ENCODE assay signal across 1 cellular context in the genomic region with DNA sequence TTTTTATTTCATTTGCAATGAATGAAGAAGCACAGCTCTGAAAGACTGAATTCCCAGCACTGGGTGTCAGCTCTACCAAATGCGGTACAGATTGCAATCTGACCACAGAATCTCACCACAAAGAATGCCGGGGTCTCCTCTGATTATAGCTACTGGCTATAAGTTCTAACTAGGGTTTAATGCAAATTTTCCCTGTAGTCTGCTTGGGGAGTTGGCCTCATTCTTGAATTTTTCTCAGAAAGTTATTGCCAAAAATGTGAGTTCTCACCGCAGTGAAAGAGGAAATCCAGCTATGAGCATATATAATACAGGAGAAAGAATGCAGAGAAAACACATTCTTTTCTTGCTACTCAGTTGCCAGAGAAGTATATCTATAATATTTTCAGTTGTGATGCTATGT.
TF ChIP-seq lines count a peak whose summit lies in the region.

No MANE protein-coding gene starts in this region.

TF ChIP-seq in IMR-90, 13 proteins besides CTCF, POLR2A, EP300 and RAD21:
- TF ChIP-seq BHLHE40 (IDR thresholded peaks at IDR 0.05; ENCODE audit: low read depth, low read length), result no peak
- TF ChIP-seq, protein P1, sequence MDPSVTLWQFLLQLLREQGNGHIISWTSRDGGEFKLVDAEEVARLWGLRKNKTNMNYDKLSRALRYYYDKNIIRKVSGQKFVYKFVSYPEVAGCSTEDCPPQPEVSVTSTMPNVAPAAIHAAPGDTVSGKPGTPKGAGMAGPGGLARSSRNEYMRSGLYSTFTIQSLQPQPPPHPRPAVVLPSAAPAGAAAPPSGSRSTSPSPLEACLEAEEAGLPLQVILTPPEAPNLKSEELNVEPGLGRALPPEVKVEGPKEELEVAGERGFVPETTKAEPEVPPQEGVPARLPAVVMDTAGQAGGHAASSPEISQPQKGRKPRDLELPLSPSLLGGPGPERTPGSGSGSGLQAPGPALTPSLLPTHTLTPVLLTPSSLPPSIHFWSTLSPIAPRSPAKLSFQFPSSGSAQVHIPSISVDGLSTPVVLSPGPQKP (IDR thresholded peaks at IDR 0.05; ENCODE audit: borderline replicate concordance, low read depth, low read length), result no peak
- TF ChIP-seq, protein P2, sequence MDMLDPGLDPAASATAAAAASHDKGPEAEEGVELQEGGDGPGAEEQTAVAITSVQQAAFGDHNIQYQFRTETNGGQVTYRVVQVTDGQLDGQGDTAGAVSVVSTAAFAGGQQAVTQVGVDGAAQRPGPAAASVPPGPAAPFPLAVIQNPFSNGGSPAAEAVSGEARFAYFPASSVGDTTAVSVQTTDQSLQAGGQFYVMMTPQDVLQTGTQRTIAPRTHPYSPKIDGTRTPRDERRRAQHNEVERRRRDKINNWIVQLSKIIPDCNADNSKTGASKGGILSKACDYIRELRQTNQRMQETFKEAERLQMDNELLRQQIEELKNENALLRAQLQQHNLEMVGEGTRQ (IDR thresholded peaks at IDR 0.05; ENCODE audit: low read depth, low read length), result no peak
- TF ChIP-seq RCOR1 (IDR thresholded peaks at IDR 0.05; ENCODE audit: insufficient replicate concordance, low read length), result no peak
- TF ChIP-seq FOS (IDR thresholded peaks at IDR 0.05; ENCODE audit: low read depth, low read length), result no peak
- TF ChIP-seq MXI1 (IDR thresholded peaks at IDR 0.05; ENCODE audit: borderline replicate concordance, low read depth, low read length), result no peak
- TF ChIP-seq CHD1 (IDR thresholded peaks at IDR 0.05; ENCODE audit: low read depth, low read length), result no peak
- TF ChIP-seq MAZ (IDR thresholded peaks at IDR 0.05; ENCODE audit: borderline replicate concordance, low read depth, low read length), result no peak
- TF ChIP-seq NFE2L2 (IDR thresholded peaks at IDR 0.05; ENCODE audit: low read depth, low read length), result no peak
- TF ChIP-seq MAFK (IDR thresholded peaks at IDR 0.05; ENCODE audit: low read depth, low read length), result no peak
- no peak for TF ChIP-seq SMC3 (IDR thresholded peaks at IDR 0.05; ENCODE audit: low read depth, low read length)
TF ChIP-seq in IMR-90: peak in this region for 0.
